Comparison of ENCODE assay signal across 9 cellular contexts in the genomic region with DNA sequence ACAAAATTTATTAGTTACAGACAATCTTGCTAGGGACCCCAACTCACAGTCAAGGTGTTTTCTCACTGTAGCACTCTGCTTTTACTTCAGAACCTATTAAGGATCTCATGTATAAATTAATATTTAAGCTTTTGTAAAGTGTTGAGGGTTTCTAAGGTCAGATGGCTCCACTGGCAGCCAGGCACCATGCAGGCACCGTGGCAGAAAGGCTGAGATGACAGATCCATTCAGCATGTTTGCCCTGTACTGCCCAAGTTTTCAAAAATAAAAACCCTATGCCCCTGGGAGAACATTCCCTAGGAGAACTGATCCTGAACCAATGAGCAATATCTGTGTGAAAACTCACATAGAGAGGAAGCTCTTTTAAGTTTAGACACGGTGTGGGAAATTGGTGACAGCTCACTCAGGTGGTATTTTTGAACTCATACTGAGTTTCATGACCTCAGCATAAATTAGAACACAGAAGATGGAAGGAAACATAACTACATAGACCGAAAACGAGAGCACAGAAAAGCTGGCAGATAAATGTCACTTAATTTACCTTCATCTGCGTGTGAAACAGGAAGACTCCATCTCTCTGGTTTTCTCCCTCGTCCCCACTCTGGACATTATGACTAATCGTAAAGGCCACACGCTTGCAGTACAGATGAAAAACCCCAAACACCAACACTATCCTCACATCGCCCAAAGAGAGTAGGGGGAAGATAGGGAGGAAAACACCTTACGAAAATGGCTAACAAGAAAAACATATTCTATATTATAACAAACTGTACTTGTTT.
DNase-seq lines count a peak whose midpoint lies in the region; ATAC-seq and TF ChIP-seq lines count a peak whose summit lies in the region.
"Had no signal": no experiment of that assay in that cellular context is flagged by ENCODE, and none has a peak within 500 bp of the region (broad histone marks: within the 10 kb centered on the region; RNA-seq: fewer than 3 reads in every experiment).

No MANE protein-coding gene starts in this region.

- H3K36me3 Mint-ChIP-seq in activated T-helper 17 cell treated with anti-CD3 and anti-CD28 coated beads, Interleukin-2, amount 50 U/mL, for 72 hours (ENCODE audit: low read depth) = peaks cover 6% of the 10 kb centered on the region

- TF ChIP-seq POLR2A in transverse colon (IDR thresholded peaks at IDR 0.05) = no peak

- H3K27ac ChIP-seq in transverse colon (peak overlapping the region in 3 of 4 donors; percentile 20 to 28 (median 24)), right atrium auricular region (no peak overlapping the region), WERI-Rb-1 (no peak overlapping the region)

- no peaks in the 10 kb centered on the region for H3K36me3 ChIP-seq in transverse colon
- H3K36me3 ChIP-seq in right atrium auricular region = no peaks in the 10 kb centered on the region
- no peaks in the 10 kb centered on the region for H3K36me3 ChIP-seq in WERI-Rb-1

- in situ Hi-C loops in transverse colon (cut with MboI; ENCODE audit: low pct_ligation_motif_present in 1 of 4, low pct_unique_long_range_greater_than_20kb in 1 of 4, low sequenced_read_pairs in 3 of 4) = no loop called here

- no peaks in the 10 kb centered on the region for H3K27me3 Mint-ChIP-seq in activated T-helper 17 cell treated with anti-CD3 and anti-CD28 coated beads, Interleukin-2, amount 50 U/mL, for 72 hours

- H3K4me3 ChIP-seq in transverse colon (no peak overlapping the region), right atrium auricular region (no peak overlapping the region), WERI-Rb-1 (ENCODE audit: low read depth, low read length) (no peak overlapping the region)

- peak overlapping the region; percentile 75 for H3K27ac Mint-ChIP-seq in activated T-helper 17 cell treated with anti-CD3 and anti-CD28 coated beads, Interleukin-2, amount 50 U/mL, for 72 hours

- peak overlapping the region; percentile 58 for H3K4me3 Mint-ChIP-seq in activated T-helper 17 cell treated with anti-CD3 and anti-CD28 coated beads, Interleukin-2, amount 50 U/mL, for 72 hours

- H3K4me1 Mint-ChIP-seq in activated T-helper 17 cell treated with anti-CD3 and anti-CD28 coated beads, Interleukin-2, amount 50 U/mL, for 72 hours = peaks cover 26% of the 10 kb centered on the region

- H3K27me3 ChIP-seq in transverse colon = no peaks in the 10 kb centered on the region
- no peaks in the 10 kb centered on the region for H3K27me3 ChIP-seq in right atrium auricular region
- no peaks in the 10 kb centered on the region for H3K27me3 ChIP-seq in WERI-Rb-1 (ENCODE audit: insufficient read depth, low read depth, severe bottlenecking)

- TF ChIP-seq EP300 in transverse colon (IDR thresholded peaks at IDR 0.05; ENCODE audit: low read depth) = no peak

- H3K4me1 ChIP-seq in transverse colon = no peaks in the 10 kb centered on the region
- no peaks in the 10 kb centered on the region for H3K4me1 ChIP-seq in right atrium auricular region

- H3K9me3 ChIP-seq in transverse colon (no peaks in the 10 kb centered on the region), right atrium auricular region (no peaks in the 10 kb centered on the region), WERI-Rb-1 (ENCODE audit: severe bottlenecking) (no peaks in the 10 kb centered on the region)

- WGBS in transverse colon (ENCODE audit: low coverage in 1 of 2), 2 donors = 72 to 77% methylated on average over 5 to 10 of the region's 10 CpGs

- no peaks in the 10 kb centered on the region for H3K9me3 Mint-ChIP-seq in activated T-helper 17 cell treated with anti-CD3 and anti-CD28 coated beads, Interleukin-2, amount 50 U/mL, for 72 hours

- ATAC-seq in HG03064 (IDR thresholded peaks at IDR 0.05; ENCODE audit: low read depth, unreplicated experiment) = peak; percentile 62
- ATAC-seq in activated T-helper 17 cell treated with anti-CD3 and anti-CD28 coated beads, Interleukin-2, amount 50 U/mL, for 72 hours (replicated peaks) = peak; percentile 81

- intact Hi-C loops in transverse colon (cut with DNase I; ENCODE audit: low total_unique reads) = no loop called here

- peak; percentile 21 to 52 for DNase-seq in stimulated activated CD4-positive, alpha-beta T cell treated with anti-CD3 and anti-CD28 coated beads, Interleukin-2, amount 100 ng/mL, for 24 hours
- no peak for DNase-seq in stimulated activated CD4-positive, alpha-beta T cell treated with anti-CD3 and anti-CD28 coated beads, Interleukin-12 subunit alpha, Interleukin-12 subunit beta, amount 100 ng/mL, for 4 hours
- DNase-seq in transverse colon (no peak), superior temporal gyrus (ENCODE audit: extremely low spot score) (no peak), right atrium auricular region (ENCODE audit: low spot score) (no peak), WERI-Rb-1 (no peak)
- DNase-seq: anterior cingulate cortex had no signal

- TF ChIP-seq CTCF in transverse colon (IDR thresholded peaks at IDR 0.05) (no peak), right atrium auricular region (IDR thresholded peaks at IDR 0.05) (no peak), WERI-Rb-1 (IDR thresholded peaks at IDR 0.05; ENCODE audit: low read depth, low read length) (no peak)

Comparison
In these comparisons a context has a peak if more than half of its experiments do, and no peak if none do; other contexts are left out.
1. DNase-seq: peak in stimulated activated CD4-positive, alpha-beta T cell treated with anti-CD3 and anti-CD28 coated beads, Interleukin-2, amount 100 ng/mL, for 24 hours (2 of 2); none in stimulated activated CD4-positive, alpha-beta T cell treated with anti-CD3 and anti-CD28 coated beads, Interleukin-12 subunit alpha, Interleukin-12 subunit beta, amount 100 ng/mL, for 4 hours (single experiment), transverse colon (single experiment), superior temporal gyrus (single experiment), right atrium auricular region (single experiment) and WERI-Rb-1 (single experiment).
2. H3K27ac ChIP-seq: peak in transverse colon (3 of 4); none in right atrium auricular region (0 of 2) and WERI-Rb-1 (single experiment).